ENCODE assay signal across 20 cellular contexts in the genomic region with DNA sequence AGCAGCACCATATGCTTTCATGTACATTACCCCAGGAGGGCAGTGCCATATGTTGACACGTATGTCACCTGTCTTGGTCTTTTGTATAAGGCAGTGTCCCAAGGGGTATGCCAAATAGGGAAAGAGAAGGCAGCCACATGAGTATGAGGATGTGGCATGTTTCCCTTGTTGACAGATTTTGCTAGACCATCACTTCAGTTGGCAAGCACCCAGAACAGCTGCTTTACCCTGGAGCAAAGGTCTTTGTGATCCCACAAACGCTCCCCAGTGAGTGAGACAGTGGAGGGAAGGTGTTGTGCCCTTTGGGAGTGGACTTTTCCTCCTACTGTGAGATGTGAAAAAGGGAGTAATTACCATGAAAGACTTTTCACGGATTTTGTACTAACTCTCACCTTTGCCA.
DNase-seq lines count a peak whose midpoint lies in the region; FAIRE-seq lines count a peak whose summit lies in the region.
"Had no signal": no experiment of that assay in that cellular context is flagged by ENCODE, and none has a peak within 500 bp of the region (broad histone marks: within the 10 kb centered on the region; RNA-seq: fewer than 3 reads in every experiment).

No MANE protein-coding gene starts in this region.

- H3K9me3 Mint-ChIP-seq in activated T-helper 1 cell treated with anti-CD3 and anti-CD28 coated beads, Interleukin-12 subunit alpha, Interleukin-12 subunit beta, Interleukin-2, Interleukin-4 antibody, amounts not matched to agents 30 ng/mL and 10 ng/mL and 1 ng/mL, durations not matched to agents 14 hours and 24 hours and 36 hours = no peaks in the 10 kb centered on the region
- H3K9me3 Mint-ChIP-seq: CD8-positive, alpha-beta T cell had no signal

- H3K9ac ChIP-seq in BLaER1 treated with 17β-estradiol and CSF1 and Interleukin-3, amounts not matched to agents 10 nM and 100 nM = no peak overlapping the region

- no peak overlapping the region for H3K27ac ChIP-seq in BLaER1 treated with 17β-estradiol and CSF1 and Interleukin-3, amounts not matched to agents 10 nM and 100 nM
- H3K27ac ChIP-seq: dorsolateral prefrontal cortex, gastrocnemius medialis, ovary, right lobe of liver, thyroid gland had no signal

- no peaks in the 10 kb centered on the region for H4K20me1 ChIP-seq in BLaER1 treated with 17β-estradiol and CSF1 and Interleukin-3, amounts not matched to agents 10 nM and 100 nM

- no peaks in the 10 kb centered on the region for H3K36me3 ChIP-seq in BLaER1 treated with 17β-estradiol and CSF1 and Interleukin-3, amounts not matched to agents 10 nM and 100 nM
- H3K36me3 ChIP-seq: gastrocnemius medialis, ovary, right lobe of liver, thyroid gland had no signal

- H3K27me3 ChIP-seq in BLaER1 treated with 17β-estradiol and CSF1 and Interleukin-3, amounts not matched to agents 10 nM and 100 nM = no peaks in the 10 kb centered on the region
- H3K27me3 ChIP-seq: dorsolateral prefrontal cortex, gastrocnemius medialis, right lobe of liver, thyroid gland had no signal

- H3K27ac Mint-ChIP-seq in activated T-helper 1 cell treated with anti-CD3 and anti-CD28 coated beads, Interleukin-12 subunit alpha, Interleukin-12 subunit beta, Interleukin-2, Interleukin-4 antibody, amounts not matched to agents 30 ng/mL and 10 ng/mL and 1 ng/mL, durations not matched to agents 14 hours and 24 hours and 36 hours = no peak overlapping the region
- H3K27ac Mint-ChIP-seq: CD8-positive, alpha-beta T cell; naive thymus-derived CD8-positive, alpha-beta T cell; stimulated activated naive B cell treated with anti-CD40 and anti-IgM and Interleukin-4, amounts not matched to agents 10 μg/mL and 1 μg/mL and 100 μg/mL, for 72 hours had no signal

- no peak for FAIRE-seq in GM19239 (lab: Jason Lieb, UNC)

- peak overlapping the region in 8 of 11 experiments; percentile 9 to 59 (median 42); a peak in 11 of 22 replicates for H3K4me2 ChIP-seq in BLaER1 treated with 17β-estradiol and CSF1 and Interleukin-3, amounts not matched to agents 10 nM and 100 nM

- peaks cover 0 to 13% (median 6%) of the 10 kb centered on the region in 10 experiments; a peak in 12 of 20 replicates for H3K4me1 ChIP-seq in BLaER1 treated with 17β-estradiol and CSF1 and Interleukin-3, amounts not matched to agents 10 nM and 100 nM
- H3K4me1 ChIP-seq: gastrocnemius medialis, right lobe of liver, thyroid gland had no signal

- no peaks in the 10 kb centered on the region for H3K9me3 ChIP-seq in BLaER1 treated with 17β-estradiol and CSF1 and Interleukin-3, amounts not matched to agents 10 nM and 100 nM (replicated peaks in 1 of 11)
- H3K9me3 ChIP-seq: gastrocnemius medialis, ovary, right lobe of liver, thyroid gland had no signal

- H3K27me3 Mint-ChIP-seq in activated T-helper 1 cell treated with anti-CD3 and anti-CD28 coated beads, Interleukin-12 subunit alpha, Interleukin-12 subunit beta, Interleukin-2, Interleukin-4 antibody, amounts not matched to agents 30 ng/mL and 10 ng/mL and 1 ng/mL, durations not matched to agents 14 hours and 24 hours and 36 hours (ENCODE audit: insufficient read depth) = no peaks in the 10 kb centered on the region
- H3K27me3 Mint-ChIP-seq: naive thymus-derived CD8-positive, alpha-beta T cell; stimulated activated naive B cell treated with anti-CD40 and anti-IgM and Interleukin-4, amounts not matched to agents 10 μg/mL and 1 μg/mL and 100 μg/mL, for 72 hours had no signal

- intact Hi-C loops in activated T-helper 1 cell treated with anti-CD3 and anti-CD28 coated beads, Interleukin-12 subunit alpha, Interleukin-12 subunit beta, Interleukin-2, Interleukin-4 antibody, amounts not matched to agents 30 ng/mL and 10 ng/mL and 1 ng/mL, durations not matched to agents 14 hours and 24 hours and 36 hours (cut with micrococcal nuclease) = no loop called here

- no peaks in the 10 kb centered on the region for H3K4me1 Mint-ChIP-seq in activated T-helper 1 cell treated with anti-CD3 and anti-CD28 coated beads, Interleukin-12 subunit alpha, Interleukin-12 subunit beta, Interleukin-2, Interleukin-4 antibody, amounts not matched to agents 30 ng/mL and 10 ng/mL and 1 ng/mL, durations not matched to agents 14 hours and 24 hours and 36 hours (ENCODE audit: low read depth)
- H3K4me1 Mint-ChIP-seq: naive thymus-derived CD8-positive, alpha-beta T cell; stimulated activated naive B cell treated with anti-CD40 and anti-IgM and Interleukin-4, amounts not matched to agents 10 μg/mL and 1 μg/mL and 100 μg/mL, for 72 hours had no signal

- H3K4me3 Mint-ChIP-seq in activated T-helper 1 cell treated with anti-CD3 and anti-CD28 coated beads, Interleukin-12 subunit alpha, Interleukin-12 subunit beta, Interleukin-2, Interleukin-4 antibody, amounts not matched to agents 30 ng/mL and 10 ng/mL and 1 ng/mL, durations not matched to agents 14 hours and 24 hours and 36 hours = no peak overlapping the region
- H3K4me3 Mint-ChIP-seq: CD8-positive, alpha-beta T cell; naive thymus-derived CD8-positive, alpha-beta T cell; stimulated activated naive B cell treated with anti-CD40 and anti-IgM and Interleukin-4, amounts not matched to agents 10 μg/mL and 1 μg/mL and 100 μg/mL, for 72 hours had no signal

- no peaks in the 10 kb centered on the region for H3K36me3 Mint-ChIP-seq in activated T-helper 1 cell treated with anti-CD3 and anti-CD28 coated beads, Interleukin-12 subunit alpha, Interleukin-12 subunit beta, Interleukin-2, Interleukin-4 antibody, amounts not matched to agents 30 ng/mL and 10 ng/mL and 1 ng/mL, durations not matched to agents 14 hours and 24 hours and 36 hours (ENCODE audit: low read depth)
- H3K36me3 Mint-ChIP-seq: CD8-positive, alpha-beta T cell; naive thymus-derived CD8-positive, alpha-beta T cell; stimulated activated naive B cell treated with anti-CD40 and anti-IgM and Interleukin-4, amounts not matched to agents 10 μg/mL and 1 μg/mL and 100 μg/mL, for 72 hours had no signal

- DNase-seq in DMS53 treated with DMSO at 0.1 percent for 48 hours (lab: John Stamatoyannopoulos, UW; ENCODE audit: unreplicated experiment) (peak; percentile 60), NCI-H2107 (lab: John Stamatoyannopoulos, UW) (peak; percentile 4), RPMI8226 (peak; percentile 10), GM19239 (ENCODE audit: insufficient read length, low spot score) (no peak), GM19240 (ENCODE audit: insufficient read length, low spot score) (no peak)
- DNase-seq in activated T-helper 1 cell treated with anti-CD3 and anti-CD28 coated beads, Interleukin-12 subunit alpha, Interleukin-12 subunit beta, Interleukin-2, Interleukin-4 antibody, amounts not matched to agents 30 ng/mL and 10 ng/mL and 1 ng/mL, durations not matched to agents 14 hours and 24 hours and 36 hours (ENCODE audit: low spot score) = no peak
- no peak for DNase-seq in activated CD4-positive, alpha-beta T cell treated with anti-CD3 and anti-CD28 coated beads for 48 hours
- DNase-seq: activated CD4-positive, alpha-beta T cell treated with anti-CD3 and anti-CD28 coated beads, Interleukin-2, amount 50 U/mL, for 1 hour; caudate nucleus; CD8-positive, alpha-beta T cell; dorsolateral prefrontal cortex; EL; gastrocnemius medialis; mesenchymal stem cell; naive thymus-derived CD8-positive, alpha-beta T cell; ovary; right lobe of liver; stimulated activated naive B cell treated with anti-CD40 and anti-IgM and Interleukin-4, amounts not matched to agents 10 μg/mL and 1 μg/mL and 100 μg/mL, for 72 hours; thyroid gland had no signal

- H3K4me3 ChIP-seq in BLaER1 treated with 17β-estradiol and CSF1 and Interleukin-3, amounts not matched to agents 10 nM and 100 nM = no peak overlapping the region
- H3K4me3 ChIP-seq: dorsolateral prefrontal cortex, gastrocnemius medialis, ovary, right lobe of liver, thyroid gland had no signal

Comparison
In these comparisons a context has a peak if more than half of its experiments do, and no peak if none do; other contexts are left out.
1. DNase-seq: peak in DMS53 treated with DMSO at 0.1 percent for 48 hours (single experiment), NCI-H2107 (single experiment) and RPMI8226 (single experiment); none in GM19239 (single experiment), activated T-helper 1 cell treated with anti-CD3 and anti-CD28 coated beads, Interleukin-12 subunit alpha, Interleukin-12 subunit beta, Interleukin-2, Interleukin-4 antibody, amounts not matched to agents 30 ng/mL and 10 ng/mL and 1 ng/mL, durations not matched to agents 14 hours and 24 hours and 36 hours (single experiment), GM19240 (single experiment) and activated CD4-positive, alpha-beta T cell treated with anti-CD3 and anti-CD28 coated beads for 48 hours (single experiment).